ENCODE assay signal across 7 cellular contexts in genomic region chr9:116156621-116157314, GRCh38. TPM values are rescaled to one million over a fixed set of nuclear protein-coding genes. Genes with fewer than 3 reads are reported as not detected.
DNase-seq lines count a peak whose midpoint lies in the region; ATAC-seq and TF ChIP-seq lines count a peak whose summit lies in the region.

No MANE protein-coding gene starts in this region.

- CTCF ChIA-PET in activated CD8-positive, alpha-beta T cell treated with anti-CD3 and anti-CD28 coated beads for 36 hours (lab: Charles Lee), result no interaction called here

- H3K4me3 ChIP-seq in cardiac muscle cell, result peak overlapping the region; percentile 18

- no peaks in the 10 kb centered on the region for H3K36me3 ChIP-seq in cardiac muscle cell

- no peak overlapping the region for H3K27ac Mint-ChIP-seq in activated CD8-positive, alpha-beta T cell treated with anti-CD3 and anti-CD28 coated beads for 36 hours

- H3K4me1 Mint-ChIP-seq in activated CD8-positive, alpha-beta T cell treated with anti-CD3 and anti-CD28 coated beads for 36 hours (ENCODE audit: low read depth), result peaks cover 8% of the 10 kb centered on the region

- ATAC-seq in HG03354 (IDR thresholded peaks at IDR 0.05; ENCODE audit: poor library complexity, severe bottlenecking, unreplicated experiment), result no peak
- ATAC-seq in GM18858 (IDR thresholded peaks at IDR 0.05; ENCODE audit: unreplicated experiment), result no peak
- ATAC-seq in activated CD8-positive, alpha-beta T cell treated with anti-CD3 and anti-CD28 coated beads for 36 hours, result no peak

- DNase-seq in M059J (ENCODE audit: low read depth) (peak; percentile 67), T1000 (lab: John Stamatoyannopoulos, UW) (peak; percentile 22), cardiac muscle cell (ENCODE audit: low read depth in 1 of 2, low spot score in 1 of 2) (peak; percentile 88 to 94), retina (peak; percentile 75)
- no peak for DNase-seq in activated CD8-positive, alpha-beta T cell treated with anti-CD3 and anti-CD28 coated beads for 36 hours

- no peak for TF ChIP-seq CTCF in cardiac muscle cell (IDR thresholded peaks at IDR 0.05; ENCODE audit: low read depth, low read length)
- TF ChIP-seq CTCF in activated CD8-positive, alpha-beta T cell treated with anti-CD3 and anti-CD28 coated beads for 36 hours (IDR thresholded peaks at IDR 0.05), result no peak

- intact Hi-C loops in activated CD8-positive, alpha-beta T cell treated with anti-CD3 and anti-CD28 coated beads for 36 hours (cut with micrococcal nuclease), result no loop called here

- POLR2A ChIA-PET in activated CD8-positive, alpha-beta T cell treated with anti-CD3 and anti-CD28 coated beads for 36 hours (lab: Charles Lee), result no interaction called here

- H3K27me3 ChIP-seq in cardiac muscle cell, result peaks cover 27% of the 10 kb centered on the region

- H3K27me3 Mint-ChIP-seq in activated CD8-positive, alpha-beta T cell treated with anti-CD3 and anti-CD28 coated beads for 36 hours, result peaks cover 65% of the 10 kb centered on the region

- H3K4me3 Mint-ChIP-seq in activated CD8-positive, alpha-beta T cell treated with anti-CD3 and anti-CD28 coated beads for 36 hours, result no peak overlapping the region

- H3K9me3 ChIP-seq in cardiac muscle cell (ENCODE audit: low read depth), result no peaks in the 10 kb centered on the region

- H3K36me3 Mint-ChIP-seq in activated CD8-positive, alpha-beta T cell treated with anti-CD3 and anti-CD28 coated beads for 36 hours (ENCODE audit: low read depth), result no peaks in the 10 kb centered on the region

- H3K4me1 ChIP-seq in cardiac muscle cell (ENCODE audit: low read depth), result peaks cover 25% of the 10 kb centered on the region

- peak overlapping the region; percentile 44 for H3K27ac ChIP-seq in cardiac muscle cell

- H3K9me3 Mint-ChIP-seq in activated CD8-positive, alpha-beta T cell treated with anti-CD3 and anti-CD28 coated beads for 36 hours, result no peaks in the 10 kb centered on the region

RNA-seq across cellular contexts. Expression of gene PAPPA, which starts 3.2 kb away (rescaled TPM):
- 0.15 and 0.20 TPM in 2 replicates for total RNA-seq in M059J (2014; rRNA removed; shearing (Covaris generic))
- 0.80 and 0.81 TPM in 2 replicates for total RNA-seq in cardiac muscle cell
- polyA plus RNA-seq in cardiac muscle cell, result 0.20 and 0.76 TPM in 2 replicates
- not detected for total RNA-seq in activated CD8-positive, alpha-beta T cell treated with anti-CD3 and anti-CD28 coated beads for 36 hours
